Comparison of ENCODE assay signal across 1 cellular context in genomic region chr7:494261-494687, GRCh38.
A peak's percentile ranks its signal among the peaks of the same experiment; 100 is the strongest.
TF ChIP-seq lines count a peak whose summit lies in the region.

No MANE protein-coding gene starts in this region.

TF ChIP-seq in SK-N-SH, 30 proteins besides CTCF, POLR2A, EP300 and RAD21 (continued from another document):
- TF ChIP-seq TAF1 (IDR thresholded peaks at IDR 0.05; ENCODE audit: borderline replicate concordance, low read depth, low read length): peak; percentile 67; the same call in 1 of the 2 replicates
- no peak for TF ChIP-seq TEAD4 (IDR thresholded peaks at IDR 0.05; ENCODE audit: borderline replicate concordance, insufficient read depth)
TF ChIP-seq in SK-N-SH: peak in this region for 4.
